15 cellular contexts compared by ENCODE assay signal in the genomic region with DNA sequence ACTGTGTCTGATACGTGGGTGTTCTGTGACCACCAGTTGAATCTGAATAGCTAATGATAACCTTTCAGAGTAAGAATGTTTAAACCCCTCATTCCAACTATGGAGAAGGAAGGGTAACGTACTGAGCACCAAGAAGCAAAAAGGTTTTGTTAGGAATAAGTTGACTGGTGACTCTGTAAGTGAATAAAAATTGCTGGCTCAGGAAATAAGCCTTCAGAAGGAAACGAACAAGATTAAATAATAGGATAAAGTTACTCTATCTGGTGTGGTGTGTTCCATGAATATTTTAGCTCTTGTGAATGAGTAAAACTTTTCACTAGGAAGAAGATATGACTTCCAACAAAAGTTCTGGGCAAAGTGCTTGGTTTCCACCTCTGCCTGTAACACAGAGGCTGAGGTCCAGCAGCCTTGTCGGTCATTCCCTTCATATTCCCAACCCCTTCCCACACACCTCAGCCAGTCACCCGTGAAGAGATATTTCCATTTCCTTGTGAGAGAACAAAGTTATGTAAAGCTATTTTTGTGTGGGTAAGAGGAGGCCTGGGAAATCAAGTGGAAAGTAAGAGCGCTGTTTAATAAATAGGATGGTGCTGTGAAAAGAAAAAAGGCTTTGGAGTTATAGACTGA. TPM values are rescaled to one million over a fixed set of nuclear protein-coding genes. Genes with fewer than 3 reads are reported as not detected.
DNase-seq lines count a peak whose midpoint lies in the region; ATAC-seq, FAIRE-seq and TF ChIP-seq lines count a peak whose summit lies in the region.
"Had no signal": no experiment of that assay in that cellular context is flagged by ENCODE, and none has a peak within 500 bp of the region (broad histone marks: within the 10 kb centered on the region; RNA-seq: fewer than 3 reads in every experiment).

No MANE protein-coding gene starts in this region.

- H3K9me3 ChIP-seq in Panc1 (ENCODE audit: control insufficient read depth, insufficient read depth, low read depth, low read length), result no peaks in the 10 kb centered on the region
- H3K9me3 ChIP-seq in trophoblast cell (ENCODE audit: insufficient read depth, low read depth, low read length), result peaks cover 4% of the 10 kb centered on the region
- H3K9me3 ChIP-seq: upper lobe of left lung had no signal

- CTCF ChIA-PET in Panc1 (lab: Charles Lee), result no interaction called here

- no peaks in the 10 kb centered on the region for H3K79me2 ChIP-seq in trophoblast cell (ENCODE audit: control insufficient read depth, insufficient read depth, low read length, poor library complexity)

- POLR2A ChIA-PET in Panc1 (lab: Charles Lee), result no interaction called here

- H3K36me3 ChIP-seq in Panc1 (ENCODE audit: control insufficient read depth, insufficient read depth, low read length), result no peaks in the 10 kb centered on the region
- peaks cover 0 to 2% of the 10 kb centered on the region in 2 experiments for H3K36me3 ChIP-seq in trophoblast cell (ENCODE audit: control insufficient read depth in 1 of 2, insufficient read depth in 2 of 2, low read length in 2 of 2)
- H3K36me3 ChIP-seq: upper lobe of left lung had no signal

- no peak overlapping the region for H3K4me3 ChIP-seq in Panc1 (ENCODE audit: low read depth in 2 of 2, low read length in 2 of 2)
- H3K4me3 ChIP-seq in trophoblast cell (ENCODE audit: low read depth, low read length), result no peak overlapping the region
- H3K4me3 ChIP-seq: upper lobe of left lung had no signal

- H3K23ac ChIP-seq in trophoblast cell (ENCODE audit: low read length), result no peak overlapping the region

- intact Hi-C loops in Panc1 (cut with micrococcal nuclease; ENCODE audit: unreplicated experiment), result loop anchor here (10.0 kb wide), 1 partner anchor 45 kb away; a partner anchor contains a TSS

- peak overlapping the region; percentile 91 for H2BK120ac ChIP-seq in trophoblast cell (ENCODE audit: insufficient read depth, low read length, poor library complexity)

- no peaks in the 10 kb centered on the region for H3K36me3 Mint-ChIP-seq in central memory CD8-positive, alpha-beta T cell (ENCODE audit: insufficient read depth)

- no peak overlapping the region for H3K4ac ChIP-seq in trophoblast cell (ENCODE audit: low read depth, low read length)

- H3K27me3 ChIP-seq in Panc1 (ENCODE audit: control insufficient read depth, insufficient read depth, low read length), result no peaks in the 10 kb centered on the region
- H3K27me3 ChIP-seq in trophoblast cell (ENCODE audit: insufficient read depth, low read length), result no peaks in the 10 kb centered on the region
- H3K27me3 ChIP-seq: upper lobe of left lung had no signal

- peaks cover 14% of the 10 kb centered on the region for H3K9me3 Mint-ChIP-seq in central memory CD8-positive, alpha-beta T cell

- H3K9ac ChIP-seq in trophoblast cell (ENCODE audit: low read length), result no peak overlapping the region

- no peak for TF ChIP-seq CTCF in Panc1 (IDR thresholded peaks at IDR 0.05)

- H2AFZ ChIP-seq in trophoblast cell (ENCODE audit: insufficient read depth, low read length, poor library complexity), result no peak overlapping the region

- H3K4me3 Mint-ChIP-seq in central memory CD8-positive, alpha-beta T cell, result peak overlapping the region; percentile 44
- H3K4me3 Mint-ChIP-seq: mesothelial cell of epicardium had no signal

- H3K27ac ChIP-seq in Panc1 (ENCODE audit: low read length) (peak overlapping the region; percentile 66; the same call in 1 of the 2 replicates), trophoblast cell (ENCODE audit: low read depth, low read length) (no peak overlapping the region)
- H3K27ac ChIP-seq: upper lobe of left lung had no signal

- TF ChIP-seq POLR2A in GM12892 (IDR thresholded peaks at IDR 0.05; ENCODE audit: low read depth, low read length), result no peak

- in situ Hi-C loops in Panc1 (cut with HindIII; ENCODE audit: low pct_unique_long_range_greater_than_20kb, low sequenced_read_pairs), result no loop called here

- peak overlapping the region; percentile 49 for H2BK5ac ChIP-seq in trophoblast cell (ENCODE audit: low read depth, low read length, poor library complexity)

- peak overlapping the region; percentile 55 for H3K27ac Mint-ChIP-seq in central memory CD8-positive, alpha-beta T cell (ENCODE audit: low read depth)
- H3K27ac Mint-ChIP-seq: mesothelial cell of epicardium, progenitor cell of endocrine pancreas had no signal

- H3K79me1 ChIP-seq in trophoblast cell (ENCODE audit: low read length), result peaks cover 7% of the 10 kb centered on the region

- no peak overlapping the region for H3K18ac ChIP-seq in trophoblast cell (ENCODE audit: low read length)

- no peak overlapping the region for H3K4me2 ChIP-seq in trophoblast cell (ENCODE audit: low read length)

- no peaks in the 10 kb centered on the region for H3K27me3 Mint-ChIP-seq in central memory CD8-positive, alpha-beta T cell
- H3K27me3 Mint-ChIP-seq: progenitor cell of endocrine pancreas had no signal

- peak; percentile 42 for DNase-seq in activated CD8-positive, alpha-beta memory T cell treated with anti-CD3 and anti-CD28 coated beads for 24 hours
- no peak for DNase-seq in activated CD8-positive, alpha-beta memory T cell treated with anti-CD3 and anti-CD28 coated beads, Interleukin-2, amount 50 U/mL, for 4 hours
- no peak for DNase-seq in Panc1 (ENCODE audit: low read depth, low spot score)
- no peak for DNase-seq in central memory CD8-positive, alpha-beta T cell (ENCODE audit: low spot score in 2 of 2)
- no peak for DNase-seq in trophoblast cell
- DNase-seq in GM12892 (ENCODE audit: insufficient read length), result no peak
- DNase-seq: aorta, DMS53, NCI-H1092 treated with DMSO at 0.1 percent for 48 hours, NCI-H226, upper lobe of left lung had no signal

- no CpG with 5 or more reads among the region's 6 CpGs for WGBS in trophoblast cell (ENCODE audit: extremely low coverage, insufficient coverage, insufficient read length)

- no peak for ATAC-seq in Panc1
- no peak for ATAC-seq in central memory CD8-positive, alpha-beta T cell (replicated peaks; ENCODE audit: extremely low read depth, poor library complexity, severe bottlenecking)
- ATAC-seq in GM18511 (IDR thresholded peaks at IDR 0.05; ENCODE audit: unreplicated experiment), result no peak
- no peak for ATAC-seq in HG03521 (IDR thresholded peaks at IDR 0.05; ENCODE audit: unreplicated experiment)

- no TSS peak for BruUV-seq in Panc1 (replicated peaks; lab: Mats Ljungman, UMichigan)

- H2BK12ac ChIP-seq in trophoblast cell (ENCODE audit: low read length), result peak overlapping the region; percentile 95

- no peak overlapping the region for H2AK5ac ChIP-seq in trophoblast cell (ENCODE audit: low read length)

- no peak overlapping the region for H4K8ac ChIP-seq in trophoblast cell (ENCODE audit: low read depth, low read length)

- H4K12ac ChIP-seq in trophoblast cell (ENCODE audit: low read depth, low read length), result no peak overlapping the region

- no peak for FAIRE-seq in GM12892 (lab: Jason Lieb, UNC)

- peaks cover under 1% of the 10 kb centered on the region for H3K4me1 ChIP-seq in Panc1 (ENCODE audit: control insufficient read depth, insufficient read depth, low read length)
- peaks cover 0 to 2% of the 10 kb centered on the region in 2 experiments for H3K4me1 ChIP-seq in trophoblast cell (ENCODE audit: control insufficient read depth in 1 of 2, insufficient read depth in 2 of 2, low read length in 2 of 2)

- peak overlapping the region; percentile 70 for H3K14ac ChIP-seq in trophoblast cell (ENCODE audit: low read length)

- no peak overlapping the region for H4K91ac ChIP-seq in trophoblast cell (ENCODE audit: low read depth, low read length)

- peaks cover 47% of the 10 kb centered on the region for H3K4me1 Mint-ChIP-seq in central memory CD8-positive, alpha-beta T cell
- H3K4me1 Mint-ChIP-seq: mesothelial cell of epicardium had no signal

RNA-seq across cellular contexts. Expression of a gene that starts 47.1 kb away (rescaled TPM):
- 63.2 TPM for total RNA-seq in Panc1 (2021; ENCODE audit: unreplicated experiment)
- 51.1 TPM for polyA plus RNA-seq in Panc1 (2012; ENCODE audit: insufficient read length)
- 153 and 154 TPM in 2 replicates for polyA plus RNA-seq in trophoblast cell (2013)
- polyA plus RNA-seq in GM12892 (2012; ENCODE audit: missing spikeins), result 56.2 TPM
